In genomic region chr22:22684605-22685561, GRCh38 we compare ENCODE assay signal across 9 cellular contexts. TPM values are rescaled to one million over a fixed set of nuclear protein-coding genes. Genes with fewer than 3 reads are reported as not detected.
A peak's percentile ranks its signal among the peaks of the same experiment; 100 is the strongest.
DNase-seq lines count a peak whose midpoint lies in the region; ATAC-seq, FAIRE-seq and TF ChIP-seq lines count a peak whose summit lies in the region.
"Had no signal": no experiment of that assay in that cellular context is flagged by ENCODE, and none has a peak within 500 bp of the region (broad histone marks: within the 10 kb centered on the region; RNA-seq: fewer than 3 reads in every experiment).

No MANE protein-coding gene starts in this region.

- peaks cover 5% of the 10 kb centered on the region for H3K27me3 Mint-ChIP-seq in endothelial cell (ENCODE audit: unreplicated experiment)

- WGBS in A549 (ENCODE audit: missing lambda C conversion rate): 18% methylated on average over 7 of the region's 9 CpGs

- H3K4me1 ChIP-seq in A549: peaks cover 45% of the 10 kb centered on the region

- peak; percentile 54 for TF ChIP-seq CTCF in A549 (IDR thresholded peaks at IDR 0.05)
- TF ChIP-seq CTCF in endothelial cell (IDR thresholded peaks at IDR 0.05; ENCODE audit: unreplicated experiment): peak; percentile 33
- peak; percentile 75 for TF ChIP-seq CTCF in retinal pigment epithelial cell (conservative IDR thresholded peaks at IDR 0.05; ENCODE audit: low read depth, low read length)

- H3K9me3 Mint-ChIP-seq in endothelial cell (ENCODE audit: unreplicated experiment): no peaks in the 10 kb centered on the region

- H3K9me3 ChIP-seq in A549: no peaks in the 10 kb centered on the region

- H3K36me3 Mint-ChIP-seq in endothelial cell (ENCODE audit: low read depth, unreplicated experiment): peaks cover 3% of the 10 kb centered on the region

- H3K4me2 ChIP-seq in A549: peak overlapping the region; percentile 45

- H3K4me3 Mint-ChIP-seq in endothelial cell (ENCODE audit: unreplicated experiment): no peak overlapping the region

- H3K4me3 ChIP-seq in A549: no peak overlapping the region
- no peak overlapping the region for H3K4me3 ChIP-seq in retinal pigment epithelial cell (ENCODE audit: low read length)

- POLR2A ChIA-PET in A549 (lab: Yijun Ruan, JAX): no interaction called here

- no peaks in the 10 kb centered on the region for H3K4me1 Mint-ChIP-seq in endothelial cell (ENCODE audit: unreplicated experiment)

- no peak overlapping the region for H3K27ac Mint-ChIP-seq in endothelial cell (ENCODE audit: unreplicated experiment)

- TF ChIP-seq EP300 in A549 (IDR thresholded peaks at IDR 0.05): no peak

- DNase-seq in A549 (ENCODE audit: low read depth in 1 of 2, low spot score in 1 of 2) (peak in 1 of 2 experiments; percentile 30), EL (peak; percentile 39), NCI-H226 (peak; percentile 70), endothelial cell (ENCODE audit: low spot score) (peak; percentile 57), retinal pigment epithelial cell (ENCODE audit: low read depth) (peak; percentile 15), epidermal melanocyte (ENCODE audit: insufficient read length, low spot score) (no peak), NCI-H1092 (lab: John Stamatoyannopoulos, UW) (no peak)

- ATAC-seq in A549: peak; percentile 55 to 72; a peak in 5 of 6 replicates
- ATAC-seq in HG02642 (IDR thresholded peaks at IDR 0.05; ENCODE audit: poor library complexity, unreplicated experiment): no peak

- CTCF ChIA-PET in A549 (lab: Yijun Ruan, JAX): interaction anchor here (0.7 to 4.5 kb wide), 20 partner anchors 9 to 272 kb away, joined by 3 to 35 read pairs (median 4); no protein-coding TSS in a partner anchor

- TF ChIP-seq RAD21 in A549 (conservative IDR thresholded peaks at IDR 0.05 in 1 of 2, IDR thresholded peaks at IDR 0.05 in 1 of 2): peak; percentile 42 to 51

- H3K27ac ChIP-seq in A549: peak overlapping the region; percentile 63 to 84

- TF ChIP-seq POLR2A in A549 (IDR thresholded peaks at IDR 0.05; ENCODE audit: low read length): no peak

- no peak for FAIRE-seq in A549 (lab: Jason Lieb, UNC)
- FAIRE-seq: endometrium had no signal

TF ChIP-seq in A549, 52 proteins besides CTCF, POLR2A, EP300 and RAD21:
- peak; percentile 36; the same call in 1 of the 3 replicates for TF ChIP-seq SMC3 (IDR thresholded peaks at IDR 0.05)
- TF ChIP-seq CHD2 (IDR thresholded peaks at IDR 0.05; ENCODE audit: low read length, partially characterized antibody): no peak
- no peak for TF ChIP-seq RFX5 (IDR thresholded peaks at IDR 0.05)
- TF ChIP-seq NFE2L2 (conservative IDR thresholded peaks at IDR 0.05; ENCODE audit: low read length): no peak
TF ChIP-seq in A549: peak in this region for 1.

RNA-seq across cellular contexts. Expression of gene GGTLC2, which starts 40.5 kb away (rescaled TPM):
- not detected in 2 replicates for polyA plus RNA-seq in A549 (2011; rRNA removed)
- 0.08 TPM in 1 of 2 replicates, not detected in the other for polyA plus RNA-seq in A549 (2012; cell fraction: cytosol; rRNA removed)
- polyA plus RNA-seq in A549 (2012; cell fraction: nucleus; rRNA removed): 0.18 TPM in 1 of 2 replicates, not detected in the other
- polyA plus RNA-seq in A549 (2017; fragmentation: RNase III; extraction: RNeasy Plus Mini Kit Qiagen cat#74134 plus additional on column Dnase treatment): not detected in 3 replicates
- not detected in 2 replicates for polyA minus RNA-seq in A549 (2011; rRNA and poly(A)+ RNA removed)
- not detected for total RNA-seq in endothelial cell (ENCODE audit: unreplicated experiment)

Comparison
In these comparisons a context has a peak if more than half of its experiments do, and no peak if none do; other contexts are left out.
1. DNase-seq: peak in EL (single experiment), NCI-H226 (single experiment), endothelial cell (single experiment) and retinal pigment epithelial cell (single experiment); none in epidermal melanocyte (single experiment) and NCI-H1092 (single experiment).
2. Peak in every context shown above with its lines, with median percentiles within 50 percentile points of each other: CTCF ChIP-seq.